In the genomic region with DNA sequence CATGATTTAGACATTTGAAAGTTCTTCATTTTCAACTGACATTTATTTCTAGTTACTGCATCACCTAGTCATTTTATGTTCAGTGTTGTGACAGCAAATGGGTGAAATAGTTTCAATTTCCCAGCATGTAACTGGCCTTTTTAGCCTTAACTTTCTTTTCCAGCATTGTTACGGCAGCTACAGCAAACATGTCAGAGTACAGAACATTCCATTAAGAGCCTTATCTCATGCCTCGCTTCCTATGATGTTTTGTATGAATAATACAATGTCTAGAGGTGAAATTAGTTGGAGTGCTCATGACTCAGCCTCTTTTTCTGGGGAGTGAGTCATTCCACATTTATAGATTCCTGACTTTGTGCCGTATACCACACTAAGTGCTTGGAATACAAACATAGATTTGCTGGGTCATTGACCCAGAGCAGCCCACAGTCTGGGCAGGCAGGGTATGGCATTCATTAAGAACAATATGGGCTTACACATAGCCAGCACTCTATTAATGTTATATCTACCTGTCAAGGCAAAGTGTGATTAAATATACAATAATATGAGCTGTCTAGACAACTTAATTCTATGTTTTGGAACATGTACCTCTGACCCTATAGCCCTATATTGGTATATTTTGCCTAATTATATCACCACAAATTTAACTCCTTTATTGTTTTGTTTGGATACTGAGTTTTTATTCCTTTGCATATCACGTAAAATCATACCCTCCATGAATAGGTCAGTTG, we compare ENCODE assay signal across 1 cellular context.
TF ChIP-seq lines count a peak whose summit lies in the region.

No MANE protein-coding gene starts in this region.

TF ChIP-seq in HEK293, 187 proteins besides CTCF, POLR2A, EP300 and RAD21 (continued from another document and continues in another):
- TF ChIP-seq GLIS2 (tag by site-specific recombination; IDR thresholded peaks at IDR 0.05) (peak; percentile 49; the same call in 1 of the 2 replicates), PRDM1 (tag by site-specific recombination; IDR thresholded peaks at IDR 0.05) (peak; percentile 48; the same call in 1 of the 2 replicates), GFI1B (tag by site-specific recombination; IDR thresholded peaks at IDR 0.05) (peak; percentile 40; the same call in 1 of the 2 replicates), HOXD13 (CRISPR knock-in tag; IDR thresholded peaks at IDR 0.05; ENCODE audit: borderline replicate concordance) (peak; percentile 81; the same call in 1 of the 2 replicates), ZBTB17 (tag by site-specific recombination; IDR thresholded peaks at IDR 0.05) (peak; percentile 67; the same call in 1 of the 2 replicates), ZNF211 (tag by site-specific recombination; IDR thresholded peaks at IDR 0.05; ENCODE audit: low read depth) (peak; percentile 87), ZBTB21 (tag by site-specific recombination; IDR thresholded peaks at IDR 0.05) (peak; percentile 88), ZNF596 (tag by site-specific recombination; IDR thresholded peaks at IDR 0.05) (no peak), ZNF660 (tag by site-specific recombination; IDR thresholded peaks at IDR 0.05) (peak; percentile 81), ZNF132 (tag by site-specific recombination; IDR thresholded peaks at IDR 0.05; ENCODE audit: borderline replicate concordance) (no peak), ZXDB (tag by site-specific recombination; IDR thresholded peaks at IDR 0.05) (peak; percentile 90), ZNF791 (tag by site-specific recombination; IDR thresholded peaks at IDR 0.05) (no peak), ZEB2 (tag by site-specific recombination; IDR thresholded peaks at IDR 0.05) (peak; percentile 96), ZNF391 (tag by site-specific recombination; IDR thresholded peaks at IDR 0.05; ENCODE audit: borderline replicate concordance, low read depth) (peak; percentile 84; the same call in 1 of the 2 replicates), IKZF3 (tag by site-specific recombination; IDR thresholded peaks at IDR 0.05) (0 out of 2 replicates have a peak, but pooled peaks have one; percentile 14), KLF8 (tag by site-specific recombination; IDR thresholded peaks at IDR 0.05) (peak; percentile 77), ZNF394 (tag by site-specific recombination; IDR thresholded peaks at IDR 0.05; ENCODE audit: borderline replicate concordance) (peak; percentile 78), ZNF335 (tag by site-specific recombination; conservative IDR thresholded peaks at IDR 0.05) (peak; percentile 34; the same call in 1 of the 2 replicates), ZNF768 (tag by site-specific recombination; IDR thresholded peaks at IDR 0.05) (no peak), ZNF146 (tag by site-specific recombination; IDR thresholded peaks at IDR 0.05) (peak; percentile 43), ZNF549 (tag by site-specific recombination; IDR thresholded peaks at IDR 0.05) (no peak), ZNF529 (tag by site-specific recombination; IDR thresholded peaks at IDR 0.05; ENCODE audit: insufficient replicate concordance) (no peak), ZNF585B (tag by site-specific recombination; IDR thresholded peaks at IDR 0.05) (no peak), ZNF571 (tag by site-specific recombination; IDR thresholded peaks at IDR 0.05) (no peak), ZNF600 (tag by site-specific recombination; IDR thresholded peaks at IDR 0.05) (peak; percentile 95), ZNF24 (tag by site-specific recombination; IDR thresholded peaks at IDR 0.05) (peak; percentile 87), OVOL3 (tag by site-specific recombination; IDR thresholded peaks at IDR 0.05) (peak; percentile 74; the same call in 1 of the 2 replicates), OSR2 (tag by site-specific recombination; IDR thresholded peaks at IDR 0.05) (peak; percentile 60; the same call in 1 of the 2 replicates), SP3 (tag by site-specific recombination; IDR thresholded peaks at IDR 0.05) (peak; percentile 29; the same call in 1 of the 2 replicates), TCF7L2 (IDR thresholded peaks at IDR 0.05; ENCODE audit: borderline replicate concordance, low read depth, low read length) (peak; percentile 89), ZNF133 (tag by site-specific recombination; IDR thresholded peaks at IDR 0.05) (no peak)
- TF ChIP-seq, protein P1, sequence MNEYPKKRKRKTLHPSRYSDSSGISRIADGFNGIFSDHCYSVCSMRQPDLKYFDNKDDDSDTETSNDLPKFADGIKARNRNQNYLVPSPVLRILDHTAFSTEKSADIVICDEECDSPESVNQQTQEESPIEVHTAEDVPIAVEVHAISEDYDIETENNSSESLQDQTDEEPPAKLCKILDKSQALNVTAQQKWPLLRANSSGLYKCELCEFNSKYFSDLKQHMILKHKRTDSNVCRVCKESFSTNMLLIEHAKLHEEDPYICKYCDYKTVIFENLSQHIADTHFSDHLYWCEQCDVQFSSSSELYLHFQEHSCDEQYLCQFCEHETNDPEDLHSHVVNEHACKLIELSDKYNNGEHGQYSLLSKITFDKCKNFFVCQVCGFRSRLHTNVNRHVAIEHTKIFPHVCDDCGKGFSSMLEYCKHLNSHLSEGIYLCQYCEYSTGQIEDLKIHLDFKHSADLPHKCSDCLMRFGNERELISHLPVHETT (tag by site-specific recombination; IDR thresholded peaks at IDR 0.05): peak; percentile 88
- TF ChIP-seq, protein P2, sequence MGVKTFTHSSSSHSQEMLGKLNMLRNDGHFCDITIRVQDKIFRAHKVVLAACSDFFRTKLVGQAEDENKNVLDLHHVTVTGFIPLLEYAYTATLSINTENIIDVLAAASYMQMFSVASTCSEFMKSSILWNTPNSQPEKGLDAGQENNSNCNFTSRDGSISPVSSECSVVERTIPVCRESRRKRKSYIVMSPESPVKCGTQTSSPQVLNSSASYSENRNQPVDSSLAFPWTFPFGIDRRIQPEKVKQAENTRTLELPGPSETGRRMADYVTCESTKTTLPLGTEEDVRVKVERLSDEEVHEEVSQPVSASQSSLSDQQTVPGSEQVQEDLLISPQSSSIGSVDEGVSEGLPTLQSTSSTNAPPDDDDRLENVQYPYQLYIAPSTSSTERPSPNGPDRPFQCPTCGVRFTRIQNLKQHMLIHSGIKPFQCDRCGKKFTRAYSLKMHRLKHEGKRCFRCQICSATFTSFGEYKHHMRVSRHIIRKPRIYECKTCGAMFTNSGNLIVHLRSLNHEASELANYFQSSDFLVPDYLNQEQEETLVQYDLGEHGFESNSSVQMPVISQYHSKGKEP (tag by site-specific recombination; IDR thresholded peaks at IDR 0.05): 0 out of 2 replicates have a peak, but pooled peaks have one; percentile 54
- TF ChIP-seq, protein P3, sequence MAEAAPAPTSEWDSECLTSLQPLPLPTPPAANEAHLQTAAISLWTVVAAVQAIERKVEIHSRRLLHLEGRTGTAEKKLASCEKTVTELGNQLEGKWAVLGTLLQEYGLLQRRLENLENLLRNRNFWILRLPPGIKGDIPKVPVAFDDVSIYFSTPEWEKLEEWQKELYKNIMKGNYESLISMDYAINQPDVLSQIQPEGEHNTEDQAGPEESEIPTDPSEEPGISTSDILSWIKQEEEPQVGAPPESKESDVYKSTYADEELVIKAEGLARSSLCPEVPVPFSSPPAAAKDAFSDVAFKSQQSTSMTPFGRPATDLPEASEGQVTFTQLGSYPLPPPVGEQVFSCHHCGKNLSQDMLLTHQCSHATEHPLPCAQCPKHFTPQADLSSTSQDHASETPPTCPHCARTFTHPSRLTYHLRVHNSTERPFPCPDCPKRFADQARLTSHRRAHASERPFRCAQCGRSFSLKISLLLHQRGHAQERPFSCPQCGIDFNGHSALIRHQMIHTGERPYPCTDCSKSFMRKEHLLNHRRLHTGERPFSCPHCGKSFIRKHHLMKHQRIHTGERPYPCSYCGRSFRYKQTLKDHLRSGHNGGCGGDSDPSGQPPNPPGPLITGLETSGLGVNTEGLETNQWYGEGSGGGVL (tag by site-specific recombination; IDR thresholded peaks at IDR 0.05): 0 out of 2 replicates have a peak, but pooled peaks have one; percentile 42
- TF ChIP-seq, protein P4, sequence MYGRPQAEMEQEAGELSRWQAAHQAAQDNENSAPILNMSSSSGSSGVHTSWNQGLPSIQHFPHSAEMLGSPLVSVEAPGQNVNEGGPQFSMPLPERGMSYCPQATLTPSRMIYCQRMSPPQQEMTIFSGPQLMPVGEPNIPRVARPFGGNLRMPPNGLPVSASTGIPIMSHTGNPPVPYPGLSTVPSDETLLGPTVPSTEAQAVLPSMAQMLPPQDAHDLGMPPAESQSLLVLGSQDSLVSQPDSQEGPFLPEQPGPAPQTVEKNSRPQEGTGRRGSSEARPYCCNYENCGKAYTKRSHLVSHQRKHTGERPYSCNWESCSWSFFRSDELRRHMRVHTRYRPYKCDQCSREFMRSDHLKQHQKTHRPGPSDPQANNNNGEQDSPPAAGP (tag by site-specific recombination; IDR thresholded peaks at IDR 0.05): 0 out of 2 replicates have a peak, but pooled peaks have one; percentile 53
- TF ChIP-seq, protein P5, sequence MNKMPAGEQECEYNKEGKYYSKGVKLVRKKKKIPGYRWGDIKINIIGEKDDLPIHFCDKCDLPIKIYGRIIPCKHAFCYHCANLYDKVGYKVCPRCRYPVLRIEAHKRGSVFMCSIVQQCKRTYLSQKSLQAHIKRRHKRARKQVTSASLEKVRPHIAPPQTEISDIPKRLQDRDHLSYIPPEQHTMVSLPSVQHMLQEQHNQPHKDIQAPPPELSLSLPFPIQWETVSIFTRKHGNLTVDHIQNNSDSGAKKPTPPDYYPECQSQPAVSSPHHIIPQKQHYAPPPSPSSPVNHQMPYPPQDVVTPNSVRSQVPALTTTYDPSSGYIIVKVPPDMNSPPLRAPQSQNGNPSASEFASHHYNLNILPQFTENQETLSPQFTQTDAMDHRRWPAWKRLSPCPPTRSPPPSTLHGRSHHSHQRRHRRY (tag by site-specific recombination; IDR thresholded peaks at IDR 0.05): no peak
- TF ChIP-seq, protein P6, sequence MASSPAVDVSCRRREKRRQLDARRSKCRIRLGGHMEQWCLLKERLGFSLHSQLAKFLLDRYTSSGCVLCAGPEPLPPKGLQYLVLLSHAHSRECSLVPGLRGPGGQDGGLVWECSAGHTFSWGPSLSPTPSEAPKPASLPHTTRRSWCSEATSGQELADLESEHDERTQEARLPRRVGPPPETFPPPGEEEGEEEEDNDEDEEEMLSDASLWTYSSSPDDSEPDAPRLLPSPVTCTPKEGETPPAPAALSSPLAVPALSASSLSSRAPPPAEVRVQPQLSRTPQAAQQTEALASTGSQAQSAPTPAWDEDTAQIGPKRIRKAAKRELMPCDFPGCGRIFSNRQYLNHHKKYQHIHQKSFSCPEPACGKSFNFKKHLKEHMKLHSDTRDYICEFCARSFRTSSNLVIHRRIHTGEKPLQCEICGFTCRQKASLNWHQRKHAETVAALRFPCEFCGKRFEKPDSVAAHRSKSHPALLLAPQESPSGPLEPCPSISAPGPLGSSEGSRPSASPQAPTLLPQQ (tag by site-specific recombination; IDR thresholded peaks at IDR 0.05): peak; percentile 64; the same call in 1 of the 2 replicates
- TF ChIP-seq, protein P7, sequence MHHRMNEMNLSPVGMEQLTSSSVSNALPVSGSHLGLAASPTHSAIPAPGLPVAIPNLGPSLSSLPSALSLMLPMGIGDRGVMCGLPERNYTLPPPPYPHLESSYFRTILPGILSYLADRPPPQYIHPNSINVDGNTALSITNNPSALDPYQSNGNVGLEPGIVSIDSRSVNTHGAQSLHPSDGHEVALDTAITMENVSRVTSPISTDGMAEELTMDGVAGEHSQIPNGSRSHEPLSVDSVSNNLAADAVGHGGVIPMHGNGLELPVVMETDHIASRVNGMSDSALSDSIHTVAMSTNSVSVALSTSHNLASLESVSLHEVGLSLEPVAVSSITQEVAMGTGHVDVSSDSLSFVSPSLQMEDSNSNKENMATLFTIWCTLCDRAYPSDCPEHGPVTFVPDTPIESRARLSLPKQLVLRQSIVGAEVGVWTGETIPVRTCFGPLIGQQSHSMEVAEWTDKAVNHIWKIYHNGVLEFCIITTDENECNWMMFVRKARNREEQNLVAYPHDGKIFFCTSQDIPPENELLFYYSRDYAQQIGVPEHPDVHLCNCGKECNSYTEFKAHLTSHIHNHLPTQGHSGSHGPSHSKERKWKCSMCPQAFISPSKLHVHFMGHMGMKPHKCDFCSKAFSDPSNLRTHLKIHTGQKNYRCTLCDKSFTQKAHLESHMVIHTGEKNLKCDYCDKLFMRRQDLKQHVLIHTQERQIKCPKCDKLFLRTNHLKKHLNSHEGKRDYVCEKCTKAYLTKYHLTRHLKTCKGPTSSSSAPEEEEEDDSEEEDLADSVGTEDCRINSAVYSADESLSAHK (tag by site-specific recombination; IDR thresholded peaks at IDR 0.05): peak; percentile 81
- TF ChIP-seq, protein P8, sequence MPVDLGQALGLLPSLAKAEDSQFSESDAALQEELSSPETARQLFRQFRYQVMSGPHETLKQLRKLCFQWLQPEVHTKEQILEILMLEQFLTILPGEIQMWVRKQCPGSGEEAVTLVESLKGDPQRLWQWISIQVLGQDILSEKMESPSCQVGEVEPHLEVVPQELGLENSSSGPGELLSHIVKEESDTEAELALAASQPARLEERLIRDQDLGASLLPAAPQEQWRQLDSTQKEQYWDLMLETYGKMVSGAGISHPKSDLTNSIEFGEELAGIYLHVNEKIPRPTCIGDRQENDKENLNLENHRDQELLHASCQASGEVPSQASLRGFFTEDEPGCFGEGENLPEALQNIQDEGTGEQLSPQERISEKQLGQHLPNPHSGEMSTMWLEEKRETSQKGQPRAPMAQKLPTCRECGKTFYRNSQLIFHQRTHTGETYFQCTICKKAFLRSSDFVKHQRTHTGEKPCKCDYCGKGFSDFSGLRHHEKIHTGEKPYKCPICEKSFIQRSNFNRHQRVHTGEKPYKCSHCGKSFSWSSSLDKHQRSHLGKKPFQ (tag by site-specific recombination; IDR thresholded peaks at IDR 0.05): 0 out of 2 replicates have a peak, but pooled peaks have one; percentile 26
- TF ChIP-seq, protein P9, sequence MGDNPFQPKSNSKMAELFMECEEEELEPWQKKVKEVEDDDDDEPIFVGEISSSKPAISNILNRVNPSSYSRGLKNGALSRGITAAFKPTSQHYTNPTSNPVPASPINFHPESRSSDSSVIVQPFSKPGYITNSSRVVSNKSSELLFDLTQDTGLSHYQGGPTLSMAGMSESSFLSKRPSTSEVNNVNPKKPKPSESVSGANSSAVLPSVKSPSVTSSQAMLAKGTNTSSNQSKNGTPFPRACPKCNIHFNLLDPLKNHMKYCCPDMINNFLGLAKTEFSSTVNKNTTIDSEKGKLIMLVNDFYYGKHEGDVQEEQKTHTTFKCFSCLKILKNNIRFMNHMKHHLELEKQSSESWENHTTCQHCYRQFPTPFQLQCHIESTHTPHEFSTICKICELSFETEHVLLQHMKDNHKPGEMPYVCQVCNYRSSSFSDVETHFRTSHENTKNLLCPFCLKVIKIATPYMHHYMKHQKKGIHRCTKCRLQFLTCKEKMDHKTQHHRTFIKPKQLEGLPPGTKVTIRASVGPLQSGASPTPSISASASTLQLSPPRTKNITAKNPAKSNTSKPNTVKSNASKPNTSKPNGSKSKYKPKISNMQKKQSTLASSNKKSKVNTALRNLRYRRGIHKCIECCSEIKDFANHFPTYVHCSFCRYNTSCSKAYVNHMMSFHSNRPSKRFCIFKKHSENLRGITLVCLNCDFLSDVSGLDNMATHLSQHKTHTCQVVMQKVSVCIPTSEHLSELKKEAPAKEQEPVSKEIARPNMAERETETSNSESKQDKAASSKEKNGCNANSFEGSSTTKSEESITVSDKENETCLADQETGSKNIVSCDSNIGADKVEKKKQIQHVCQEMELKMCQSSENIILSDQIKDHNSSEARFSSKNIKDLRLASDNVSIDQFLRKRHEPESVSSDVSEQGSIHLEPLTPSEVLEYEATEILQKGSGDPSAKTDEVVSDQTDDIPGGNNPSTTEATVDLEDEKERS (tag by site-specific recombination; IDR thresholded peaks at IDR 0.05): no peak
